8 cellular contexts compared by ENCODE assay signal in the genomic region with DNA sequence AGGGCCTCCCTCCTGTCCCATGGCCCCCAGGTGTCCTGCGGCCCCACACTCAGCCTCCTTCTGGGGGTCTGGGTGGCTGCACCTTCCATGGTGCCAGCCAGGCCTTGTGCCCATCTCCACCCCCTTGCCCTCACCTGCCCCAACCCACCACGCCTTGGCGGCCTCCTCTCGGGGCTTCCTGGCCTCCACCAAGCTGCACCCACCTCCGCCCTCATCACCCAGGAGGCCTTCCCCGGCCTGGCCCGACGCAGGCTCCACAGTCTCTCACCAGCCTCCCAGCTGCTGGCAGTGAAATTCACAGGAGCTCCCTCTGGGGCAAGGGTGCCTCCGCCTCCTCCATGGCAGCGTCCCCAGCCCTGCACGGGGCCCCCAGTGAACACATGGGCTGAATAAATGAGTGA. TPM values are rescaled to one million over a fixed set of nuclear protein-coding genes. Genes with fewer than 3 reads are reported as not detected.
A peak's percentile ranks its signal among the peaks of the same experiment; 100 is the strongest.
DNase-seq lines count a peak whose midpoint lies in the region; ATAC-seq, FAIRE-seq and TF ChIP-seq lines count a peak whose summit lies in the region.

No MANE protein-coding gene starts in this region.

- peak overlapping the region; percentile 27 for H3K9ac ChIP-seq in muscle layer of colon (ENCODE audit: low read length)

- no peaks in the 10 kb centered on the region for H3K27me3 ChIP-seq in dorsolateral prefrontal cortex
- no peaks in the 10 kb centered on the region for H3K27me3 ChIP-seq in muscle layer of colon (ENCODE audit: control insufficient read depth in 1 of 2, insufficient read depth in 2 of 2, low read length in 2 of 2)

- no peaks in the 10 kb centered on the region for H3K36me3 Mint-ChIP-seq in activated T-cell treated with anti-CD3 and anti-CD28 coated beads, Interleukin-2, amount 50 U/mL, for 4 hours (ENCODE audit: insufficient read depth)

- DNase-seq in activated T-cell treated with anti-CD3 and anti-CD28 coated beads, Interleukin-2, amount 50 U/mL, for 4 hours = no peak
- DNase-seq in activated T-cell treated with anti-CD3 and anti-CD28 coated beads for 4 hours = no peak
- peak in 3 of 10 donors; percentile 24 to 40 (median 33) for DNase-seq in dorsolateral prefrontal cortex
- no peak for DNase-seq in urothelium cell line (ENCODE audit: low spot score)
- DNase-seq in NCI-H510A treated with DMSO at 0.1 percent for 48 hours (lab: John Stamatoyannopoulos, UW) = no peak
- DNase-seq in OCI-M1 (lab: John Stamatoyannopoulos, UW) = no peak

- no peaks in the 10 kb centered on the region for H3K36me3 ChIP-seq in muscle layer of colon (ENCODE audit: insufficient read depth, low read length)

- peaks cover 7% of the 10 kb centered on the region for H3K9me3 ChIP-seq in muscle layer of colon (ENCODE audit: low read length)

- H3K4me3 Mint-ChIP-seq in activated T-cell treated with anti-CD3 and anti-CD28 coated beads, Interleukin-2, amount 50 U/mL, for 4 hours = peak overlapping the region; percentile 88

- intact Hi-C loops in dorsolateral prefrontal cortex (cut with DNase I) = loop anchor here (5.0 to 10.0 kb wide), 2 partner anchors 62 to 284 kb away; a partner anchor contains a TSS

- H3K27me3 Mint-ChIP-seq in activated T-cell treated with anti-CD3 and anti-CD28 coated beads, Interleukin-2, amount 50 U/mL, for 4 hours (ENCODE audit: low read depth) = no peaks in the 10 kb centered on the region

- peaks cover 3% of the 10 kb centered on the region for H3K9me3 Mint-ChIP-seq in activated T-cell treated with anti-CD3 and anti-CD28 coated beads, Interleukin-2, amount 50 U/mL, for 4 hours

- ATAC-seq in activated T-cell treated with anti-CD3 and anti-CD28 coated beads, Interleukin-2, amount 50 U/mL, for 4 hours = no peak
- no peak for ATAC-seq in GM18909 (IDR thresholded peaks at IDR 0.05; ENCODE audit: poor library complexity, unreplicated experiment)

- no peak for TF ChIP-seq CTCF in dorsolateral prefrontal cortex (IDR thresholded peaks at IDR 0.05 in 54 of 56, conservative IDR thresholded peaks at IDR 0.05 in 2 of 56; ENCODE audit: low read depth in 1 of 56, partially characterized antibody in 56 of 56)

- peaks cover 25% of the 10 kb centered on the region for H3K4me1 ChIP-seq in muscle layer of colon (ENCODE audit: insufficient read depth, low read length)

- peaks cover 5% of the 10 kb centered on the region for H3K4me1 Mint-ChIP-seq in activated T-cell treated with anti-CD3 and anti-CD28 coated beads, Interleukin-2, amount 50 U/mL, for 4 hours (ENCODE audit: low read depth)

- H3K4me3 ChIP-seq in dorsolateral prefrontal cortex = peak overlapping the region in 52 of 59 donors; percentile 50 to 80 (median 69)
- peak overlapping the region; percentile 18 to 77 for H3K4me3 ChIP-seq in muscle layer of colon (ENCODE audit: low read depth in 1 of 2, low read length in 2 of 2)

- H3K27ac ChIP-seq in dorsolateral prefrontal cortex = peak overlapping the region; percentile 68 to 99 (median 96)
- peak overlapping the region; percentile 97 for H3K27ac ChIP-seq in muscle layer of colon (ENCODE audit: low read depth, low read length)

- peak; percentile 13 for FAIRE-seq in urothelium cell line (lab: Jason Lieb, UNC)

RNA-seq across cellular contexts. Expression of a gene that starts 35.9 kb away (rescaled TPM):
- under 1 TPM in 1 of 3 donors, not detected in 2; 0.05 TPM for total RNA-seq in activated T-cell treated with anti-CD3 and anti-CD28 coated beads, Interleukin-2, amount 50 U/mL, for 4 hours
- 10 to 100 TPM in 1 of 120 experiments, 1 to 10 TPM in 118, under 1 TPM in 1; 0.67 to 11.8 (median 2.7) TPM for total RNA-seq in dorsolateral prefrontal cortex
